8 cellular contexts compared by ENCODE assay signal in the genomic region with DNA sequence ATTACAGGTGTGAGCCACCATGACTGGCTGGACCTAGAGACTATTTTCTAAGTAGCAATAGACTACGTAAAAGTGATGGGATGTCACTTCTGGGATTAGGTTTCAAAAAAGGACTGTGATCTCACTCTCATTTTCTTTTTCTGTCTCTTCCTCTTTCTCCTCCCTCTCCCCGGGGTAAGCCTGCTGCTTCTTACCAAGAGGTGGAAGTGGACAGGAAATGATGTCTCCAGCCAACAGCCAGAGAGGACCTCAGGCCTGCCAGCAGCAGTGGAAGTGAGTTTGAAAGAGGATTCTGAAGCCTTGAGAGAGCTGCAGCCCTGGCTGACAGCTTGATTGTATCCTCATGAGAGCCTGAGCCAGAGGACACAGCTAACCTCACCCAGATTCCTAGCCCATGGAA. TPM values are rescaled to one million over a fixed set of nuclear protein-coding genes. Genes with fewer than 3 reads are reported as not detected.
A peak's percentile ranks its signal among the peaks of the same experiment; 100 is the strongest.
DNase-seq lines count a peak whose midpoint lies in the region; ATAC-seq, FAIRE-seq and TF ChIP-seq lines count a peak whose summit lies in the region.
"Not testable (repeated sequence)": the region's sequence is repeated elsewhere in the genome, so short reads cannot be mapped to it uniquely, and the experiment has no call there.

No MANE protein-coding gene starts in this region.

- H3K27ac ChIP-seq in heart left ventricle, result peak overlapping the region in 10 of 12 donors; percentile 17 to 80 (median 54)
- peak overlapping the region in 3 of 4 donors; percentile 18 to 38 (median 24) for H3K27ac ChIP-seq in transverse colon

- H3K27me3 ChIP-seq in heart left ventricle, transverse colon: not testable (repeated sequence)

- not testable (repeated sequence) for TF ChIP-seq CTCF in cardiac fibroblast (IDR thresholded peaks at IDR 0.05; ENCODE audit: low read depth, low read length); heart left ventricle (IDR thresholded peaks at IDR 0.05); neural crest cell (conservative IDR thresholded peaks at IDR 0.05); transverse colon (IDR thresholded peaks at IDR 0.05)

- peak in 3 of 4 donors; percentile 22 to 50 (median 24) for ATAC-seq in heart left ventricle

- WGBS in heart left ventricle, 4 donors, result 3 to 27% (median 9%) methylated on average over 2 of the region's 2 CpGs
- WGBS in transverse colon (ENCODE audit: low coverage in 1 of 2), 2 donors, result 39 to 43% methylated on average over 1 to 2 of the region's 2 CpGs

- TF ChIP-seq POLR2A in heart left ventricle (IDR thresholded peaks at IDR 0.05); transverse colon (IDR thresholded peaks at IDR 0.05): not testable (repeated sequence)

- peaks cover 0 to 32% (median 14%) of the 10 kb centered on the region in 12 donors for H3K4me1 ChIP-seq in heart left ventricle
- H3K4me1 ChIP-seq in transverse colon, result peaks cover 0 to 14% (median 12%) of the 10 kb centered on the region in 4 donors

- H3K9me3 ChIP-seq in heart left ventricle, transverse colon: not testable (repeated sequence)

- TF ChIP-seq EP300 in transverse colon (IDR thresholded peaks at IDR 0.05; ENCODE audit: low read depth), result not testable (repeated sequence)

- in situ Hi-C loops in transverse colon (cut with MboI; ENCODE audit: low pct_ligation_motif_present in 1 of 4, low pct_unique_long_range_greater_than_20kb in 1 of 4, low sequenced_read_pairs in 3 of 4), result not testable (repeated sequence)

- H3K4me3 Mint-ChIP-seq in neural crest cell, result peak overlapping the region; percentile 75

- peak; percentile 67 for DNase-seq in CD1c-positive myeloid dendritic cell (ENCODE audit: extremely low spot score)
- not testable (repeated sequence) for DNase-seq in GM19239 (ENCODE audit: insufficient read length, low spot score); neural crest cell (ENCODE audit: low read depth, low spot score); transverse colon
- DNase-seq in MV-4-11 (lab: John Stamatoyannopoulos, UW), result peak; percentile 93
- peak; percentile 77 for DNase-seq in SIG-M5 treated with dmso at 0.1 percent for 504 hours (lab: John Stamatoyannopoulos, UW; ENCODE audit: unreplicated experiment)
- DNase-seq in cardiac fibroblast (ENCODE audit: low read depth in 2 of 2), result peak; percentile 33 to 44
- peak in 4 of 5 donors; percentile 35 to 49 (median 42) for DNase-seq in heart left ventricle

- intact Hi-C loops in heart left ventricle (cut with DNase I), result loop anchor here in 1 of 10 donors (2.0 kb wide), 1 partner anchor 30 kb away; the partner anchor contains the start of gene ERV3-1
- intact Hi-C loops in transverse colon (cut with DNase I; ENCODE audit: low total_unique reads), result not testable (repeated sequence)

- H3K4me3 ChIP-seq in cardiac fibroblast (replicated peaks in 1 of 2; ENCODE audit: low read depth in 2 of 2, low read length in 2 of 2); heart left ventricle; transverse colon: not testable (repeated sequence)

- H3K27ac Mint-ChIP-seq in neural crest cell (ENCODE audit: unreplicated experiment), result not testable (repeated sequence)

- H3K36me3 ChIP-seq in heart left ventricle, transverse colon: not testable (repeated sequence)

- not testable (repeated sequence) for H3K9me3 Mint-ChIP-seq in neural crest cell

- peaks cover 14% of the 10 kb centered on the region for H3K4me1 Mint-ChIP-seq in neural crest cell

- not testable (repeated sequence) for H3K27me3 Mint-ChIP-seq in neural crest cell (ENCODE audit: low read depth)

- FAIRE-seq in GM19239 (lab: Jason Lieb, UNC), result peak; percentile 86

- not testable (repeated sequence) for H3K36me3 Mint-ChIP-seq in neural crest cell (ENCODE audit: low read depth)

RNA-seq across cellular contexts. Expression of gene ERV3-1, which starts 30.0 kb away (rescaled TPM):
- total RNA-seq in heart left ventricle (10 to 100 TPM in 3 of 9 donors, 1 to 10 TPM in 6; 2.8 to 13.0 (median 7.4) TPM), neural crest cell (33.0 and 38.1 TPM in 2 replicates), transverse colon (10 to 100 TPM in 2 of 4 donors, 1 to 10 TPM in 2; 6.6 to 15.9 (median 11.0) TPM)
- polyA plus RNA-seq in heart left ventricle, result 1 to 10 TPM; 3.0 to 3.3 TPM

RNA-seq across cellular contexts. Expression of gene ZNF117, which starts 45.7 kb away (rescaled TPM):
- total RNA-seq in heart left ventricle (1 to 10 TPM; 1.4 to 7.2 (median 2.8) TPM), neural crest cell (26.0 and 27.7 TPM in 2 replicates), transverse colon (10 to 100 TPM in 1 of 4 donors, 1 to 10 TPM in 3; 2.2 to 48.6 (median 7.0) TPM)
- polyA plus RNA-seq in heart left ventricle, result 1 to 10 TPM; 1.5 to 2.7 TPM
